33 cellular contexts compared by ENCODE assay signal in the genomic region with DNA sequence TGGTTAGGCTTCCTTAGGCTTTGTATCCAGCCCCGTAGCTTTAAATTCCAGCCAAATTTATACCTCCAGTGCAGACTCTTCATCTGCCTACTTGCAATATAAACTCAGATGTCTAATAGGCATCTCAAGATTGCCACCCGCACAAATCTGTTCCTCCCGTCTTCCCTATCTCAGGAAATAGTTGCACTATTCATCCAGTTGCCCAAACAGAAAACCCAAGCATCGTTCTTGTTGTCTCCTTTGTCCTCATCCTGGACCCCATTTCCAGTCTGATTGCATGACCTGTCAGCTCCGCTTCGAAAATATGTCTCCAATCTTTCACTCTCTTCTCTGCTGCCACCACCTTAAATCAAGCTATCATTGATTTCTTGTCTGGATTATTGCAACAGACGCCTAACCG. TPM values are rescaled to one million over a fixed set of nuclear protein-coding genes. Genes with fewer than 3 reads are reported as not detected.
"Had no signal": no experiment of that assay in that cellular context is flagged by ENCODE, and none has a peak within 500 bp of the region (broad histone marks: within the 10 kb centered on the region; RNA-seq: fewer than 3 reads in every experiment).

No MANE protein-coding gene starts in this region.

- H3K9me3 Mint-ChIP-seq: activated CD4-positive, alpha-beta memory T cell treated with anti-CD3 and anti-CD28 coated beads for 36 hours; activated CD4-positive, alpha-beta T cell treated with anti-CD3 and anti-CD28 coated beads, Interleukin-2, amount 10 ng/mL, durations not matched to agents 24 days and 14 days; activated T-cell treated with anti-CD3 and anti-CD28 coated beads, Interleukin-2, amount 50 U/mL, for 4 hours; activated T-helper 17 cell treated with anti-CD3 and anti-CD28 coated beads, Interleukin-2, amount 50 U/mL, for 72 hours; central memory CD8-positive, alpha-beta T cell; effector memory CD8-positive, alpha-beta T cell; T-helper 2 cell treated with Interferon-gamma antibody and Interleukin-4, amounts not matched to agents 5 μg/mL and 100 μg/mL, for 36 hours had no signal

- ATAC-seq: activated CD4-positive, alpha-beta T cell treated with anti-CD3 and anti-CD28 coated beads for 36 hours; activated CD8-positive, alpha-beta T cell treated with anti-CD3 and anti-CD28 coated beads, Interleukin-2, amount 10 ng/mL, durations not matched to agents 7 days and 5 days; activated T-cell treated with anti-CD3 and anti-CD28 coated beads, Interleukin-2, amount 50 U/mL, for 4 hours; activated T-helper 17 cell treated with anti-CD3 and anti-CD28 coated beads, Interleukin-2, amount 50 U/mL, for 72 hours; effector memory CD8-positive, alpha-beta T cell; foreskin keratinocyte; gastrocnemius medialis; heart left ventricle; T-helper 17 cell had no signal

- H3K36me3 ChIP-seq: brain microvascular endothelial cell, esophagus muscularis mucosa, gastrocnemius medialis, heart left ventricle had no signal

- H3K4me3 Mint-ChIP-seq: activated CD4-positive, alpha-beta memory T cell treated with anti-CD3 and anti-CD28 coated beads for 36 hours; activated CD4-positive, alpha-beta T cell treated with anti-CD3 and anti-CD28 coated beads for 36 hours; activated CD4-positive, alpha-beta T cell treated with anti-CD3 and anti-CD28 coated beads, Interleukin-2, amount 10 ng/mL, durations not matched to agents 24 days and 14 days; activated CD8-positive, alpha-beta T cell treated with anti-CD3 and anti-CD28 coated beads, Interleukin-2, amount 10 ng/mL, durations not matched to agents 7 days and 5 days; activated naive CD8-positive, alpha-beta T cell; activated T-cell treated with anti-CD3 and anti-CD28 coated beads, Interleukin-2, amount 50 U/mL, for 4 hours; activated T-helper 17 cell treated with anti-CD3 and anti-CD28 coated beads, Interleukin-2, amount 50 U/mL, for 72 hours; central memory CD8-positive, alpha-beta T cell; effector memory CD8-positive, alpha-beta T cell; T-helper 17 cell; T-helper 2 cell treated with Interferon-gamma antibody and Interleukin-4, amounts not matched to agents 5 μg/mL and 100 μg/mL, for 36 hours had no signal

- H3K27me3 Mint-ChIP-seq: activated T-helper 17 cell treated with anti-CD3 and anti-CD28 coated beads, Interleukin-2, amount 50 U/mL, for 72 hours; central memory CD8-positive, alpha-beta T cell; effector memory CD8-positive, alpha-beta T cell; T-helper 17 cell had no signal

- H3K4me3 ChIP-seq: esophagus muscularis mucosa, gastrocnemius medialis, heart left ventricle had no signal

- H3K9me3 ChIP-seq: esophagus muscularis mucosa, gastrocnemius medialis, heart left ventricle had no signal

- H3K27ac Mint-ChIP-seq: activated CD4-positive, alpha-beta memory T cell treated with anti-CD3 and anti-CD28 coated beads for 36 hours; activated CD4-positive, alpha-beta T cell treated with anti-CD3 and anti-CD28 coated beads for 36 hours; activated CD4-positive, alpha-beta T cell treated with anti-CD3 and anti-CD28 coated beads, Interleukin-2, amount 10 ng/mL, durations not matched to agents 24 days and 14 days; activated CD8-positive, alpha-beta T cell treated with anti-CD3 and anti-CD28 coated beads, Interleukin-2, amount 10 ng/mL, durations not matched to agents 7 days and 5 days; activated naive CD8-positive, alpha-beta T cell; activated T-helper 17 cell treated with anti-CD3 and anti-CD28 coated beads, Interleukin-2, amount 50 U/mL, for 72 hours; effector memory CD8-positive, alpha-beta T cell; T-helper 17 cell; T-helper 2 cell treated with Interferon-gamma antibody and Interleukin-4, amounts not matched to agents 5 μg/mL and 100 μg/mL, for 36 hours had no signal

- H3K27me3 ChIP-seq: brain microvascular endothelial cell, esophagus muscularis mucosa, foreskin keratinocyte, heart left ventricle had no signal

- H3K27ac ChIP-seq: brain microvascular endothelial cell, esophagus muscularis mucosa, foreskin keratinocyte, gastrocnemius medialis, heart left ventricle had no signal

- DNase-seq: activated CD4-positive, alpha-beta memory T cell treated with anti-CD3 and anti-CD28 coated beads for 36 hours; activated CD4-positive, alpha-beta T cell treated with anti-CD3 and anti-CD28 coated beads for 36 hours; activated CD4-positive, alpha-beta T cell treated with anti-CD3 and anti-CD28 coated beads, Interleukin-2, amount 10 ng/mL, durations not matched to agents 24 days and 14 days; activated CD4-positive, CD25-positive, alpha-beta regulatory T cell; activated CD4-positive, CD25-positive, alpha-beta regulatory T cell treated with anti-CD3 and anti-CD28 coated beads, Interleukin-2, amount 50 U/mL, for 72 hours; activated CD8-positive, alpha-beta T cell treated with anti-CD3 and anti-CD28 coated beads, Interleukin-2, amount 10 ng/mL, durations not matched to agents 7 days and 5 days; activated effector memory CD4-positive, alpha-beta T cell treated with Interleukin-2 at 50 U/mL for 16 hours; activated gamma-delta T cell treated with Interleukin-2 at 50 U/mL for 16 hours; activated naive CD4-positive, alpha-beta T cell treated with anti-CD3 and anti-CD28 coated beads, Interleukin-2, amount 50 U/mL, for 16 hours; activated naive CD4-positive, alpha-beta T cell treated with Interleukin-2 at 50 U/mL for 16 hours; activated T-cell treated with anti-CD3 and anti-CD28 coated beads, Interleukin-2, amount 50 U/mL, for 4 hours; amniotic stem cell; brain microvascular endothelial cell; cortex of kidney; dermis blood vessel endothelial cell; effector CD4-positive, alpha-beta T cell; effector memory CD8-positive, alpha-beta T cell; erythroblast; foreskin keratinocyte; gastrocnemius medialis; glutamatergic neuron; heart left ventricle; T-helper 1 cell; T-helper 17 cell; T1000 had no signal

- H3K36me3 Mint-ChIP-seq: activated CD4-positive, alpha-beta memory T cell treated with anti-CD3 and anti-CD28 coated beads for 36 hours; activated naive CD8-positive, alpha-beta T cell had no signal

RNA-seq across cellular contexts. Expression of a gene that starts 41.9 kb away (rescaled TPM):
- total RNA-seq: activated CD4-positive, alpha-beta T cell treated with anti-CD3 and anti-CD28 coated beads for 36 hours; activated T-helper 17 cell treated with anti-CD3 and anti-CD28 coated beads, Interleukin-2, amount 50 U/mL, for 72 hours; bronchial epithelial cell; cardiac septum; chondrocyte; gastrocnemius medialis had no signal
